In genomic region chrX:48917139-48917980, GRCh38 we compare ENCODE assay signal across 1 cellular context.
A peak's percentile ranks its signal among the peaks of the same experiment; 100 is the strongest.
TF ChIP-seq lines count a peak whose summit lies in the region.

No MANE protein-coding gene starts in this region.

TF ChIP-seq in HepG2, 621 proteins besides CTCF, POLR2A, EP300 and RAD21 (continued from another document and continues in another):
- TF ChIP-seq SOX6 (IDR thresholded peaks at IDR 0.05) (no peak), SOX6 (CRISPR knock-in tag; IDR thresholded peaks at IDR 0.05) (peak; percentile 24; the same call in 1 of the 2 replicates), PRPF4 (IDR thresholded peaks at IDR 0.05; ENCODE audit: low read depth, low read length, poor library complexity, severe bottlenecking) (no peak), ZSCAN30 (CRISPR knock-in tag; IDR thresholded peaks at IDR 0.05) (no peak), CEBPZ (IDR thresholded peaks at IDR 0.05; ENCODE audit: low read length) (no peak), SAP130 (CRISPR knock-in tag; IDR thresholded peaks at IDR 0.05; ENCODE audit: low read depth) (peak; percentile 86), CEBPG (CRISPR knock-in tag; IDR thresholded peaks at IDR 0.05) (0 out of 2 replicates have a peak, but pooled peaks have one; percentile 5), THAP11 (CRISPR knock-in tag; IDR thresholded peaks at IDR 0.05) (0 out of 2 replicates have a peak, but pooled peaks have one; percentile 37), HOMEZ (CRISPR knock-in tag; IDR thresholded peaks at IDR 0.05; ENCODE audit: low read depth) (no peak), ISL2 (CRISPR knock-in tag; IDR thresholded peaks at IDR 0.05) (no peak), ZNF136 (CRISPR knock-in tag; IDR thresholded peaks at IDR 0.05; ENCODE audit: low read depth) (no peak), RFX5 (IDR thresholded peaks at IDR 0.05; ENCODE audit: low read depth, low read length) (peak; percentile 79), ZNF414 (CRISPR knock-in tag; IDR thresholded peaks at IDR 0.05) (no peak), HOXA5 (CRISPR knock-in tag; IDR thresholded peaks at IDR 0.05) (0 out of 2 replicates have a peak, but pooled peaks have one; percentile 36), PAXIP1 (CRISPR knock-in tag; conservative IDR thresholded peaks at IDR 0.05) (peak; percentile 35; the same call in 1 of the 2 replicates), HMGXB4 (CRISPR knock-in tag; IDR thresholded peaks at IDR 0.05; ENCODE audit: borderline replicate concordance in 1 of 2, low read depth in 1 of 2) (0 out of 4 replicates have a peak, but pooled peaks of 1 of the 2 experiments have one; percentile 16), RFX1 (IDR thresholded peaks at IDR 0.05) (peak; percentile 83), FOXP1 (IDR thresholded peaks at IDR 0.05) (no peak), FOXP1 (CRISPR knock-in tag; IDR thresholded peaks at IDR 0.05) (no peak), TFDP1 (CRISPR knock-in tag; IDR thresholded peaks at IDR 0.05; ENCODE audit: borderline replicate concordance) (no peak), SALL1 (CRISPR knock-in tag; IDR thresholded peaks at IDR 0.05) (peak; percentile 43; the same call in 1 of the 2 replicates), ZMYM4 (CRISPR knock-in tag; IDR thresholded peaks at IDR 0.05) (peak; percentile 50; the same call in 1 of the 2 replicates), ZNF607 (CRISPR knock-in tag; IDR thresholded peaks at IDR 0.05; ENCODE audit: borderline replicate concordance) (no peak), SP5 (CRISPR knock-in tag; IDR thresholded peaks at IDR 0.05; ENCODE audit: borderline replicate concordance, low read depth) (peak; percentile 22; the same call in 1 of the 2 replicates), PHF5A (CRISPR knock-in tag; IDR thresholded peaks at IDR 0.05; ENCODE audit: low read depth, unreplicated experiment) (no peak), NR3C1 (CRISPR knock-in tag; IDR thresholded peaks at IDR 0.05) (no peak), IRF2 (CRISPR knock-in tag; IDR thresholded peaks at IDR 0.05) (0 out of 2 replicates have a peak, but pooled peaks have one; percentile 35), IKZF4 (CRISPR knock-in tag; IDR thresholded peaks at IDR 0.05; ENCODE audit: borderline replicate concordance, low read depth, not compliant biosample characterization) (no peak), E2F5 (CRISPR knock-in tag; conservative IDR thresholded peaks at IDR 0.05) (no peak), ZMAT5 (CRISPR knock-in tag; IDR thresholded peaks at IDR 0.05; ENCODE audit: borderline replicate concordance, low read depth) (no peak), RFX3 (CRISPR knock-in tag; IDR thresholded peaks at IDR 0.05) (peak; percentile 85), ZBTB38 (CRISPR knock-in tag; IDR thresholded peaks at IDR 0.05) (no peak), ZNF773 (CRISPR knock-in tag; IDR thresholded peaks at IDR 0.05; ENCODE audit: borderline replicate concordance) (no peak), HNF4A (CRISPR knock-in tag; IDR thresholded peaks at IDR 0.05) (peak; percentile 32), PAF1 (CRISPR knock-in tag; IDR thresholded peaks at IDR 0.05) (no peak), ZBTB40 (IDR thresholded peaks at IDR 0.05) (no peak), ZBTB40 (CRISPR knock-in tag; IDR thresholded peaks at IDR 0.05) (no peak), HDAC1 (CRISPR knock-in tag; IDR thresholded peaks at IDR 0.05) (peak; percentile 45)
